In the genomic region with DNA sequence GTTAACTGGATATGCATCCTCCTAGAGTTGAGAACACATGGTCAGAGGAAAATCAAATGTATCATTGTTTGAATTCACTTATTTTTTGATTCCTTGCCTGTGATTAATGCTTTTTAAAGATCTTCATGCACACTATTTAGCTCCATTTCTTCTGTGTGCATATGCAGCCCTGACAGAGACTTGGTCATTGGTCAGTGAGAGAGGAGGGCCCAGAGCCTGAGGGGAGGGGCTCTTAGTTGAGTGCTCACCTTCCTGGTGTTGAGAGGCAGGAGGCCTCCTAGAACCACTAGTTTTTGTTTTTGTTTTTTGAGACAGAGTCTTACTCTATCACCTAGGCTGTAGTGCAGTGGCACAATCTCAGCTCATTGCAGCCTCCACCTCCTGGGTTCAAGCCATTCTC, we compare ENCODE assay signal across 18 cellular contexts. TPM values are rescaled to one million over a fixed set of nuclear protein-coding genes. Genes with fewer than 3 reads are reported as not detected.
A peak's percentile ranks its signal among the peaks of the same experiment; 100 is the strongest.
DNase-seq lines count a peak whose midpoint lies in the region; ATAC-seq, FAIRE-seq and TF ChIP-seq lines count a peak whose summit lies in the region.
"Had no signal": no experiment of that assay in that cellular context is flagged by ENCODE, and none has a peak within 500 bp of the region (broad histone marks: within the 10 kb centered on the region; RNA-seq: fewer than 3 reads in every experiment).

No MANE protein-coding gene starts in this region.

- no peaks in the 10 kb centered on the region for H4K20me1 ChIP-seq in HCT116 (ENCODE audit: insufficient read depth)

- H3K4me1 Mint-ChIP-seq in activated CD8-positive, alpha-beta T cell treated with anti-CD3 and anti-CD28 coated beads for 36 hours (ENCODE audit: low read depth): peaks cover 40% of the 10 kb centered on the region
- H3K4me1 Mint-ChIP-seq in activated CD8-positive, alpha-beta T cell treated with anti-CD3 and anti-CD28 coated beads, Interleukin-2, amount 10 ng/mL, durations not matched to agents 7 days and 5 days (ENCODE audit: low read depth): peaks cover 26% of the 10 kb centered on the region
- peaks cover 30% of the 10 kb centered on the region for H3K4me1 Mint-ChIP-seq in endodermal cell

- H3K4me1 ChIP-seq in HCT116 (ENCODE audit: control insufficient read depth in 1 of 2, insufficient read depth in 2 of 2, low read length in 2 of 2) (no peaks in the 10 kb centered on the region), endodermal cell (ENCODE audit: control insufficient read depth, insufficient read depth, low read length) (peaks cover 12% of the 10 kb centered on the region), pancreas (peaks cover 0 to 17% (median 13%) of the 10 kb centered on the region in 3 donors), prostate gland (replicated peaks) (no peaks in the 10 kb centered on the region)

- no peak for DNase-seq in activated CD8-positive, alpha-beta T cell treated with anti-CD3 and anti-CD28 coated beads for 36 hours
- DNase-seq in activated CD8-positive, alpha-beta T cell treated with anti-CD3 and anti-CD28 coated beads, Interleukin-2, amount 10 ng/mL, durations not matched to agents 7 days and 5 days: no peak
- DNase-seq in HCT116 (ENCODE audit: low read depth, low spot score) (no peak), endodermal cell (no peak), pancreas (no peak), prostate gland (ENCODE audit: low spot score) (no peak), C1 segment of cervical spinal cord (lab: John Stamatoyannopoulos, UW) (no peak)
- DNase-seq: 8988T, Caco-2, DMS153, HCEC 1CT, NCI-H1436 treated with DMSO at 0.1 percent for 48 hours, NCI-H2081 treated with DMSO at 0.1 percent for 48 hours, NCI-H510A treated with DMSO at 0.1 percent for 48 hours, NCI-H82, PC-3 had no signal

- H3K9me3 ChIP-seq in HCT116 (ENCODE audit: control insufficient read depth in 1 of 2, insufficient read depth in 1 of 2, low read depth in 1 of 2, low read length in 2 of 2) (no peaks in the 10 kb centered on the region), endodermal cell (ENCODE audit: control insufficient read depth, low read length) (no peaks in the 10 kb centered on the region), pancreas (no peaks in the 10 kb centered on the region), prostate gland (no peaks in the 10 kb centered on the region)
- H3K9me3 ChIP-seq: Caco-2 had no signal

- H3K4me3 ChIP-seq in HCT116 (replicated peaks in 1 of 2; ENCODE audit: low read depth in 1 of 2, low read length in 2 of 2) (no peak overlapping the region), endodermal cell (ENCODE audit: low read length) (peak overlapping the region; percentile 59), pancreas (no peak overlapping the region), prostate gland (no peak overlapping the region)

- no peak for TF ChIP-seq RAD21 in HCT116 (IDR thresholded peaks at IDR 0.05; ENCODE audit: low read depth)

- FAIRE-seq in pancreas (lab: Jason Lieb, UNC): no peak

- POLR2A ChIA-PET in activated CD8-positive, alpha-beta T cell treated with anti-CD3 and anti-CD28 coated beads for 36 hours (lab: Charles Lee): interaction anchor here (0.9 to 2.2 kb wide), 2 partner anchors 11 to 64 kb away, joined by 3 to 5 read pairs; no protein-coding TSS in a partner anchor
- POLR2A ChIA-PET in activated CD8-positive, alpha-beta T cell treated with anti-CD3 and anti-CD28 coated beads, Interleukin-2, amount 10 ng/mL, durations not matched to agents 7 days and 5 days (lab: Charles Lee): interaction anchor here (0.6 to 1.2 kb wide), 2 partner anchors 14 to 17 kb away, joined by 3 to 6 read pairs; no protein-coding TSS in a partner anchor
- POLR2A ChIA-PET in HCT116 (lab: Charles Lee): no interaction called here

- H3K27ac ChIP-seq in HCT116 (ENCODE audit: low read depth, low read length): no peak overlapping the region
- no peak overlapping the region for H3K27ac ChIP-seq in endodermal cell (ENCODE audit: low read depth, low read length)
- H3K27ac ChIP-seq in pancreas: no peak overlapping the region
- H3K27ac ChIP-seq in prostate gland: no peak overlapping the region
- H3K27ac ChIP-seq: RWPE1 had no signal

- no peak overlapping the region for H3K4me2 ChIP-seq in HCT116 (ENCODE audit: low read length)

- H3K9me2 ChIP-seq in HCT116 (ENCODE audit: insufficient read depth): no peaks in the 10 kb centered on the region

- no peaks in the 10 kb centered on the region for H3K9me3 Mint-ChIP-seq in activated CD8-positive, alpha-beta T cell treated with anti-CD3 and anti-CD28 coated beads for 36 hours
- no peaks in the 10 kb centered on the region for H3K9me3 Mint-ChIP-seq in activated CD8-positive, alpha-beta T cell treated with anti-CD3 and anti-CD28 coated beads, Interleukin-2, amount 10 ng/mL, durations not matched to agents 7 days and 5 days (ENCODE audit: insufficient read depth)
- no peaks in the 10 kb centered on the region for H3K9me3 Mint-ChIP-seq in endodermal cell

- ATAC-seq in activated CD8-positive, alpha-beta T cell treated with anti-CD3 and anti-CD28 coated beads for 36 hours: no peak
- no peak for ATAC-seq in activated CD8-positive, alpha-beta T cell treated with anti-CD3 and anti-CD28 coated beads, Interleukin-2, amount 10 ng/mL, durations not matched to agents 7 days and 5 days
- ATAC-seq in HCT116 (peak; percentile 44; the same call in 1 of the 2 replicates), pancreas (peak in 3 of 4 donors; percentile 47 to 65 (median 53)), GM19397 (IDR thresholded peaks at IDR 0.05; ENCODE audit: unreplicated experiment) (no peak)
- ATAC-seq: PC-3 had no signal

- TF ChIP-seq POLR2A in HCT116 (IDR thresholded peaks at IDR 0.05; ENCODE audit: borderline replicate concordance, extremely low read depth, insufficient read depth, insufficient read length) (no peak), prostate gland (IDR thresholded peaks at IDR 0.05) (no peak)

- TF ChIP-seq CTCF in activated CD8-positive, alpha-beta T cell treated with anti-CD3 and anti-CD28 coated beads for 36 hours (IDR thresholded peaks at IDR 0.05): no peak
- TF ChIP-seq CTCF in HCT116 (IDR thresholded peaks at IDR 0.05 in 2 of 3, conservative IDR thresholded peaks at IDR 0.05 in 1 of 3; ENCODE audit: borderline replicate concordance in 1 of 3, insufficient read depth in 1 of 3, low read depth in 2 of 3, low read length in 2 of 3) (no peak), endodermal cell (conservative IDR thresholded peaks at IDR 0.05) (no peak), pancreas (IDR thresholded peaks at IDR 0.05) (no peak), prostate gland (IDR thresholded peaks at IDR 0.05) (no peak)

- RAD21 ChIA-PET in HCT116 (lab: Charles Lee; ENCODE audit: low non-redundant PET in 1 of 2, low total read pairs in 2 of 2, uncharacterized antibody in 2 of 2, unreplicated experiment in 2 of 2): no interaction called here

- H3K27me3 ChIP-seq in HCT116 (ENCODE audit: insufficient read depth, low read length) (no peaks in the 10 kb centered on the region), endodermal cell (ENCODE audit: control insufficient read depth, insufficient read depth, low read length, poor library complexity, severe bottlenecking) (no peaks in the 10 kb centered on the region), pancreas (no peaks in the 10 kb centered on the region), prostate gland (replicated peaks; ENCODE audit: insufficient read depth) (no peaks in the 10 kb centered on the region)

- H3K9ac ChIP-seq in HCT116 (ENCODE audit: low read length) (no peak overlapping the region), endodermal cell (ENCODE audit: extremely low read depth, low read length, poor library complexity, severe bottlenecking) (no peak overlapping the region)

- no peaks in the 10 kb centered on the region for H3K36me3 ChIP-seq in HCT116 (ENCODE audit: control insufficient read depth in 1 of 2, insufficient read depth in 2 of 2, low read length in 2 of 2)
- H3K36me3 ChIP-seq in endodermal cell (ENCODE audit: control insufficient read depth, insufficient read depth, low read length): peaks cover 4% of the 10 kb centered on the region
- no peaks in the 10 kb centered on the region for H3K36me3 ChIP-seq in pancreas
- no peaks in the 10 kb centered on the region for H3K36me3 ChIP-seq in prostate gland

- no peak overlapping the region for H2AFZ ChIP-seq in HCT116 (ENCODE audit: low read depth, low read length, poor library complexity, severe bottlenecking)

- peaks cover 15% of the 10 kb centered on the region for H3K36me3 Mint-ChIP-seq in activated CD8-positive, alpha-beta T cell treated with anti-CD3 and anti-CD28 coated beads for 36 hours (ENCODE audit: low read depth)
- H3K36me3 Mint-ChIP-seq in activated CD8-positive, alpha-beta T cell treated with anti-CD3 and anti-CD28 coated beads, Interleukin-2, amount 10 ng/mL, durations not matched to agents 7 days and 5 days (ENCODE audit: low read depth): peaks cover 32% of the 10 kb centered on the region
- H3K36me3 Mint-ChIP-seq in endodermal cell (ENCODE audit: low read depth): peaks cover 12% of the 10 kb centered on the region

- no peak overlapping the region for H3K4me3 Mint-ChIP-seq in activated CD8-positive, alpha-beta T cell treated with anti-CD3 and anti-CD28 coated beads for 36 hours
- H3K4me3 Mint-ChIP-seq in activated CD8-positive, alpha-beta T cell treated with anti-CD3 and anti-CD28 coated beads, Interleukin-2, amount 10 ng/mL, durations not matched to agents 7 days and 5 days: no peak overlapping the region
- H3K4me3 Mint-ChIP-seq in endodermal cell: no peak overlapping the region

- intact Hi-C loops in activated CD8-positive, alpha-beta T cell treated with anti-CD3 and anti-CD28 coated beads for 36 hours (cut with micrococcal nuclease): no loop called here
- intact Hi-C loops in HCT116 (cut with micrococcal nuclease) (no loop called here), pancreas (cut with DNase I) (no loop called here), prostate gland (cut with DNase I) (no loop called here)

- no peaks in the 10 kb centered on the region for H3K27me3 Mint-ChIP-seq in activated CD8-positive, alpha-beta T cell treated with anti-CD3 and anti-CD28 coated beads for 36 hours
- no peaks in the 10 kb centered on the region for H3K27me3 Mint-ChIP-seq in activated CD8-positive, alpha-beta T cell treated with anti-CD3 and anti-CD28 coated beads, Interleukin-2, amount 10 ng/mL, durations not matched to agents 7 days and 5 days (ENCODE audit: low read depth)
- no peaks in the 10 kb centered on the region for H3K27me3 Mint-ChIP-seq in endodermal cell (ENCODE audit: insufficient read depth)

- BruUV-seq in HCT116 (replicated peaks; lab: Mats Ljungman, UMichigan): no TSS peak

- CTCF ChIA-PET in activated CD8-positive, alpha-beta T cell treated with anti-CD3 and anti-CD28 coated beads for 36 hours (lab: Charles Lee): interaction anchor here (1.6 to 2.0 kb wide), 2 partner anchors 11 to 121 kb away, joined by 3 to 5 read pairs; no protein-coding TSS in a partner anchor
- CTCF ChIA-PET in activated CD8-positive, alpha-beta T cell treated with anti-CD3 and anti-CD28 coated beads, Interleukin-2, amount 10 ng/mL, durations not matched to agents 7 days and 5 days (lab: Charles Lee): interaction anchor here (1.4 kb wide), 1 partner anchor 15 kb away, joined by 5 read pairs; no protein-coding TSS in a partner anchor
- CTCF ChIA-PET in HCT116 (lab: Charles Lee): no interaction called here

- peak overlapping the region; percentile 13 for H3K27ac Mint-ChIP-seq in activated CD8-positive, alpha-beta T cell treated with anti-CD3 and anti-CD28 coated beads for 36 hours
- H3K27ac Mint-ChIP-seq in activated CD8-positive, alpha-beta T cell treated with anti-CD3 and anti-CD28 coated beads, Interleukin-2, amount 10 ng/mL, durations not matched to agents 7 days and 5 days: no peak overlapping the region
- H3K27ac Mint-ChIP-seq in endodermal cell: no peak overlapping the region

- H3K79me2 ChIP-seq in HCT116 (ENCODE audit: insufficient read depth, low read length): peaks cover 36% of the 10 kb centered on the region

RNA-seq across cellular contexts. Expression of gene TNRC6B, which starts 48.9 kb away (rescaled TPM):
- total RNA-seq in activated CD8-positive, alpha-beta T cell treated with anti-CD3 and anti-CD28 coated beads for 36 hours: 10 to 100 TPM; 42.6 to 45.2 TPM
- total RNA-seq in activated CD8-positive, alpha-beta T cell treated with anti-CD3 and anti-CD28 coated beads, Interleukin-2, amount 10 ng/mL, durations not matched to agents 7 days and 5 days: 10 to 100 TPM; 62.9 to 63.3 TPM
- total RNA-seq in HCT116 (2021; ENCODE audit: unreplicated experiment): 29.8 TPM
- polyA plus RNA-seq in HCT116 (2012): 5.3 and 6.1 TPM in 2 replicates
- total RNA-seq in endodermal cell: 10 to 100 TPM; 57.5 to 62.5 TPM
- 13.7 TPM for polyA plus RNA-seq in endodermal cell (2013, experiment 1 of 2)
- polyA plus RNA-seq in endodermal cell (2013, experiment 2 of 2): 14.7 TPM
- total RNA-seq in pancreas: 10 to 100 TPM; 18.0 to 31.3 (median 22.5) TPM
- polyA plus RNA-seq in pancreas: 10 to 100 TPM in 1 of 2 donors, 1 to 10 TPM in 1; 2.2 to 15.5 TPM
- 100 to 1,000 TPM in 1 of 2 donors, 10 to 100 TPM in 1; 43.8 to 118 TPM for total RNA-seq in prostate gland

Comparison
In these comparisons a context has a peak if more than half of its experiments do, and no peak if none do; other contexts are left out.
1. ATAC-seq: peak in HCT116 (single experiment) and pancreas (3 of 4); none in activated CD8-positive, alpha-beta T cell treated with anti-CD3 and anti-CD28 coated beads for 36 hours (single experiment), activated CD8-positive, alpha-beta T cell treated with anti-CD3 and anti-CD28 coated beads, Interleukin-2, amount 10 ng/mL, durations not matched to agents 7 days and 5 days (single experiment) and GM19397 (single experiment).